In the genomic region with DNA sequence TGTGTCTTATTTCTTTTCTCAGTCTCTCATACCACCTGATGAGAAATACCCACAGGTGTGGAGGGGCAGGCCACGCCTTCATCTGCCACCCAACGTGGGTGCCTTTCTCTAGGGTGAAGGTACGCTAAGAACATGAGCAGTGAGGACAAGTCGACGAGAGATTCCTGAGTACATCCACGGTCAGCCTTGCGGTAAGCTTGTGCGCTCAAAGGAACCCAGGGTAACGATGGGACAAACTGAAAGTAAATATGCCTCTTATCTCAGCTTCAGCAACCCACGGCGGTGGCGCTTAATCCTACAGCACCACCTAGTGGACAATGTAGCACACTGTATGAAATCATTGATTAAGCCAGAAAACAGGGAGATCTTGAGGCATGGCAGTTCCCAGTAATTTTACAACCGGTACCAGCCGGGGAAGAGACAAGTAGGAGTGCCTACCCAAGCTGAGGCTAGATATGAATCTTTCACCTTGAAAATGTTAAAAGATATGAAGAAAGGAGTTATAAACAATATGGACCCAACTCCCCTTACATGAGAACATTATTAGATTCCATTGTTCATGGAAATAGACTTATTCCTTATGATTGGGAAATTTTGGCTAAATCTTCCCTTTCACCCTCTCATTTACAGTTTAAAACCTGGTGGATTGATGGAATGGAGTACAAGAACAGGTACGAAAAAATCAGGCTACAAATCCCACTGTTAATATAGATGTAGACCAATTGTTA, we compare ENCODE assay signal across 8 cellular contexts.
DNase-seq lines count a peak whose midpoint lies in the region; FAIRE-seq and TF ChIP-seq lines count a peak whose summit lies in the region.

No MANE protein-coding gene starts in this region.

- POLR2A ChIA-PET in HEK293T (lab: Yijun Ruan, JAX) = no interaction called here
- POLR2A ChIA-PET in endothelial cell of umbilical vein (lab: Charles Lee) = no interaction called here

- H3K9me3 ChIP-seq in endothelial cell of umbilical vein (replicated peaks; ENCODE audit: control insufficient read depth, insufficient read depth, low read length) (no peaks in the 10 kb centered on the region), mucosa of stomach (ENCODE audit: control insufficient read depth, low read length) (no peaks in the 10 kb centered on the region)

- H3K4me1 ChIP-seq in endothelial cell of umbilical vein (ENCODE audit: control insufficient read depth, extremely low read depth, insufficient read depth, low read length) = no peaks in the 10 kb centered on the region
- peaks cover 5% of the 10 kb centered on the region for H3K4me1 ChIP-seq in mucosa of stomach (ENCODE audit: control insufficient read depth, insufficient read depth, low read length)

- no peak overlapping the region for H3K9ac ChIP-seq in endothelial cell of umbilical vein (replicated peaks; ENCODE audit: extremely low read depth, insufficient read depth, low read length)
- peak overlapping the region; percentile 35 for H3K9ac ChIP-seq in mucosa of stomach (ENCODE audit: low read length)

- H3K4me2 ChIP-seq in endothelial cell of umbilical vein (ENCODE audit: insufficient read depth, low read length) = peak overlapping the region; percentile 34

- no peaks in the 10 kb centered on the region for H3K79me2 ChIP-seq in endothelial cell of umbilical vein (ENCODE audit: control insufficient read depth, insufficient read depth, low read length)

- H3K4me3 ChIP-seq in endothelial cell of umbilical vein (replicated peaks in 1 of 3; ENCODE audit: insufficient read depth in 1 of 3, low read depth in 1 of 3, low read length in 3 of 3) (peak overlapping the region in 2 of 3 experiments; percentile 18 to 24), mucosa of stomach (ENCODE audit: low read length) (no peak overlapping the region)

- H3K9me1 ChIP-seq in endothelial cell of umbilical vein (replicated peaks; ENCODE audit: control insufficient read depth, extremely low read depth, insufficient read depth, low read length) = no peaks in the 10 kb centered on the region

- FAIRE-seq in D721Med (lab: Jason Lieb, UNC) (no peak), endothelial cell of umbilical vein (lab: Jason Lieb, UNC) (peak; percentile 55)

- no TSS peak for BruUV-seq in endothelial cell of umbilical vein (replicated peaks; lab: Mats Ljungman, UMichigan)

- CTCF ChIA-PET in HEK293T (lab: Yijun Ruan, JAX) (no interaction called here), endothelial cell of umbilical vein (lab: Charles Lee) (interaction anchor here (0.6 to 1.0 kb wide), 4 partner anchors 13 to 214 kb away, joined by 3 to 6 read pairs (median 4); a partner anchor contains a TSS)

- H3K36me3 ChIP-seq in endothelial cell of umbilical vein (ENCODE audit: control insufficient read depth in 2 of 2, extremely low read depth in 1 of 2, insufficient read depth in 2 of 2, low read length in 2 of 2) = no peaks in the 10 kb centered on the region
- H3K36me3 ChIP-seq in mucosa of stomach (ENCODE audit: control insufficient read depth, insufficient read depth, low read length) = no peaks in the 10 kb centered on the region

- DNase-seq in D721Med (ENCODE audit: insufficient read length, low spot score) = no peak
- DNase-seq in HEK293T (ENCODE audit: extremely low spot score) = peak; percentile 52
- DNase-seq in NCI-H69 (lab: John Stamatoyannopoulos, UW) = peak; percentile 37
- DNase-seq in activated CD8-positive, alpha-beta memory T cell treated with anti-CD3 and anti-CD28 coated beads for 4 hours (ENCODE audit: low read depth in 2 of 2) = peak; percentile 28 to 55
- DNase-seq in endothelial cell of umbilical vein (ENCODE audit: low read depth, low spot score) = peak; percentile 69
- peak; percentile 20 for DNase-seq in stimulated activated CD8-positive, alpha-beta memory T cell treated with anti-CD3 and anti-CD28 coated beads, Interleukin-7, amount 100 ng/mL, for 24 hours (ENCODE audit: low read depth)
- no peak for DNase-seq in NCI-H345 (lab: John Stamatoyannopoulos, UW)

- H2AFZ ChIP-seq in endothelial cell of umbilical vein (ENCODE audit: low read depth, low read length) = peak overlapping the region; percentile 91

- dilution Hi-C loops in endothelial cell of umbilical vein (cut with MboI; ENCODE audit: extremely low pct_ligation_motif_present, low sequenced_read_pairs) = no loop called here

- TF ChIP-seq CTCF in D721Med (IDR thresholded peaks at IDR 0.05; ENCODE audit: insufficient read depth, missing control alignments) (peak; percentile 84), endothelial cell of umbilical vein (IDR thresholded peaks at IDR 0.05; ENCODE audit: extremely low read depth in 1 of 2, insufficient read depth in 1 of 2, low read depth in 1 of 2, low read length in 2 of 2) (peak; percentile 47 to 53)

- TF ChIP-seq POLR2A in endothelial cell of umbilical vein (IDR thresholded peaks at IDR 0.05; ENCODE audit: low read depth, low read length) = no peak

- intact Hi-C loops in endothelial cell of umbilical vein (cut with micrococcal nuclease) = loop anchor here (10.0 kb wide), 1 partner anchor 93 kb away; a partner anchor contains a TSS

- H3K27ac ChIP-seq in endothelial cell of umbilical vein (ENCODE audit: insufficient read depth, low read depth, low read length) = no peak overlapping the region

- H4K20me1 ChIP-seq in endothelial cell of umbilical vein (replicated peaks; ENCODE audit: control insufficient read depth, extremely low read depth, insufficient read depth, low read length) = no peaks in the 10 kb centered on the region

- H3K27me3 ChIP-seq in endothelial cell of umbilical vein (ENCODE audit: control insufficient read depth in 2 of 2, insufficient read depth in 2 of 2, low read length in 2 of 2) (no peaks in the 10 kb centered on the region), mucosa of stomach (ENCODE audit: control insufficient read depth, insufficient read depth, low read length) (no peaks in the 10 kb centered on the region)

TF ChIP-seq in HEK293T, 16 proteins besides CTCF, POLR2A, EP300 and RAD21:
- TF ChIP-seq ELF4 (IDR thresholded peaks at IDR 0.05) (no peak), ZNF384 (IDR thresholded peaks at IDR 0.05) (no peak), LEF1 (IDR thresholded peaks at IDR 0.05; ENCODE audit: borderline replicate concordance) (no peak), FOXK2 (IDR thresholded peaks at IDR 0.05) (no peak), CTBP1 (IDR thresholded peaks at IDR 0.05; ENCODE audit: borderline replicate concordance) (no peak), HDGF (IDR thresholded peaks at IDR 0.05; ENCODE audit: borderline replicate concordance) (no peak), FOXA1 (IDR thresholded peaks at IDR 0.05) (no peak), NFRKB (IDR thresholded peaks at IDR 0.05) (no peak), BHLHE40 (IDR thresholded peaks at IDR 0.05; ENCODE audit: borderline replicate concordance) (no peak), L3MBTL2 (conservative IDR thresholded peaks at IDR 0.05) (no peak), SUZ12 (IDR thresholded peaks at IDR 0.05) (no peak), TARDBP (IDR thresholded peaks at IDR 0.05) (no peak), SP1 (IDR thresholded peaks at IDR 0.05) (no peak), ARNT (IDR thresholded peaks at IDR 0.05) (no peak), FOXM1 (IDR thresholded peaks at IDR 0.05; ENCODE audit: borderline replicate concordance) (no peak)
- TF ChIP-seq, protein P1, sequence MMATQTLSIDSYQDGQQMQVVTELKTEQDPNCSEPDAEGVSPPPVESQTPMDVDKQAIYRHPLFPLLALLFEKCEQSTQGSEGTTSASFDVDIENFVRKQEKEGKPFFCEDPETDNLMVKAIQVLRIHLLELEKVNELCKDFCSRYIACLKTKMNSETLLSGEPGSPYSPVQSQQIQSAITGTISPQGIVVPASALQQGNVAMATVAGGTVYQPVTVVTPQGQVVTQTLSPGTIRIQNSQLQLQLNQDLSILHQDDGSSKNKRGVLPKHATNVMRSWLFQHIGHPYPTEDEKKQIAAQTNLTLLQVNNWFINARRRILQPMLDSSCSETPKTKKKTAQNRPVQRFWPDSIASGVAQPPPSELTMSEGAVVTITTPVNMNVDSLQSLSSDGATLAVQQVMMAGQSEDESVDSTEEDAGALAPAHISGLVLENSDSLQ (IDR thresholded peaks at IDR 0.05) = no peak

TF ChIP-seq in endothelial cell of umbilical vein, 7 proteins besides CTCF, POLR2A, EP300 and RAD21:
- TF ChIP-seq, protein P2, sequence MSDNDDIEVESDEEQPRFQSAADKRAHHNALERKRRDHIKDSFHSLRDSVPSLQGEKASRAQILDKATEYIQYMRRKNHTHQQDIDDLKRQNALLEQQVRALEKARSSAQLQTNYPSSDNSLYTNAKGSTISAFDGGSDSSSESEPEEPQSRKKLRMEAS (IDR thresholded peaks at IDR 0.05; ENCODE audit: insufficient read depth, insufficient read length) = no peak
- no peak for TF ChIP-seq GATA2 (IDR thresholded peaks at IDR 0.05; ENCODE audit: insufficient read depth, insufficient read length, low read depth, low read length)
- TF ChIP-seq EZH2 (IDR thresholded peaks at IDR 0.05; ENCODE audit: borderline replicate concordance, low read depth, low read length, severe bottlenecking) = no peak
- TF ChIP-seq MYC (IDR thresholded peaks at IDR 0.05; ENCODE audit: low read depth, low read length) = no peak
- TF ChIP-seq JUN (IDR thresholded peaks at IDR 0.05; ENCODE audit: borderline replicate concordance, insufficient read depth, insufficient read length, low read depth) = no peak
- no peak for TF ChIP-seq POLR2AphosphoS5 (IDR thresholded peaks at IDR 0.05; ENCODE audit: insufficient read depth, low read depth, low read length)
- TF ChIP-seq FOS (IDR thresholded peaks at IDR 0.05; ENCODE audit: borderline replicate concordance, insufficient read depth, low read length) = no peak
TF ChIP-seq in endothelial cell of umbilical vein: peak in this region for 0.

Comparison
In these comparisons a context has a peak if more than half of its experiments do, and no peak if none do; other contexts are left out.
1. DNase-seq: peak in HEK293T (single experiment), NCI-H69 (single experiment), activated CD8-positive, alpha-beta memory T cell treated with anti-CD3 and anti-CD28 coated beads for 4 hours (2 of 2), endothelial cell of umbilical vein (single experiment) and stimulated activated CD8-positive, alpha-beta memory T cell treated with anti-CD3 and anti-CD28 coated beads, Interleukin-7, amount 100 ng/mL, for 24 hours (single experiment); none in D721Med (single experiment) and NCI-H345 (single experiment).